ENCODE assay signal across 12 cellular contexts in the genomic region with DNA sequence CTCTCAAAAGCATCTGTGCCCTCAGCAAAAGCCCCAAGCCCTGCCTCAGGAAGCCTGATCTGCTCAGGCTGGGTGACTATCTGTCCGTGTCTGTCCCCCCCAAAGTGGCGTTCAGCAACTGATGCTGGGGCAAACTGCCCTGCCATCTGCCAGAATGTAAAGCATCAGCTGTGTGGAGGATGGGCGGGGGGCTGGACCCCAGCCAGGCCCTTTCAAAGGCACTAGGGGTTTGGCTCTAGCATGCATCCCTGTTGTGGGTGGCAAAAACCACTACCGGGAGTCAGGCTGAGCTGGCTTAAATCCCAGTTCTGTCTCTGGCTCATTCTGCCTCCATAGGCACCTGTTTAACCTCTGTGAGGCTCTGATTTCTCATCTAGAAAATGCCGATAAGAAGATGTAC. TPM values are rescaled to one million over a fixed set of nuclear protein-coding genes. Genes with fewer than 3 reads are reported as not detected.
DNase-seq lines count a peak whose midpoint lies in the region; ATAC-seq and TF ChIP-seq lines count a peak whose summit lies in the region.
"Had no signal": no experiment of that assay in that cellular context is flagged by ENCODE, and none has a peak within 500 bp of the region (broad histone marks: within the 10 kb centered on the region; RNA-seq: fewer than 3 reads in every experiment).

No MANE protein-coding gene starts in this region.

- H3K4me3 Mint-ChIP-seq in Calu3 (ENCODE audit: low read depth, unreplicated experiment) (no peak overlapping the region), WTC11 (no peak overlapping the region)
- H3K4me3 Mint-ChIP-seq: stimulated activated memory B cell treated with anti-CD40 and anti-IgM and Interleukin-4, amounts not matched to agents 10 μg/mL and 1 μg/mL and 100 μg/mL, for 72 hours had no signal

- H3K9me3 ChIP-seq in esophagus muscularis mucosa = no peaks in the 10 kb centered on the region

- no peaks in the 10 kb centered on the region for H3K27me3 ChIP-seq in esophagus muscularis mucosa

- TF ChIP-seq POLR2A in esophagus muscularis mucosa (IDR thresholded peaks at IDR 0.05; ENCODE audit: low read depth) = no peak

- H3K4me1 Mint-ChIP-seq in Calu3 (ENCODE audit: low read depth, unreplicated experiment) (peaks cover 8% of the 10 kb centered on the region), WTC11 (no peaks in the 10 kb centered on the region)
- H3K4me1 Mint-ChIP-seq: stimulated activated memory B cell treated with anti-CD40 and anti-IgM and Interleukin-4, amounts not matched to agents 10 μg/mL and 1 μg/mL and 100 μg/mL, for 72 hours had no signal

- ATAC-seq in WTC11 (no peak), HG02870 (IDR thresholded peaks at IDR 0.05; ENCODE audit: unreplicated experiment) (no peak)
- ATAC-seq: stimulated activated memory B cell treated with anti-CD40 and anti-IgM and Interleukin-4, amounts not matched to agents 10 μg/mL and 1 μg/mL and 100 μg/mL, for 72 hours had no signal

- intact Hi-C loops in Calu3 (cut with micrococcal nuclease; ENCODE audit: unreplicated experiment) (no loop called here), esophagus muscularis mucosa (cut with DNase I) (no loop called here)

- H3K36me3 Mint-ChIP-seq in Calu3 (ENCODE audit: insufficient read depth, unreplicated experiment) (no peaks in the 10 kb centered on the region), WTC11 (no peaks in the 10 kb centered on the region)
- H3K36me3 Mint-ChIP-seq: stimulated activated memory B cell treated with anti-CD40 and anti-IgM and Interleukin-4, amounts not matched to agents 10 μg/mL and 1 μg/mL and 100 μg/mL, for 72 hours had no signal

- no peak overlapping the region for H3K27ac ChIP-seq in esophagus muscularis mucosa (replicated peaks in 1 of 4)
- H3K27ac ChIP-seq: KMS-11 had no signal

- no peaks in the 10 kb centered on the region for H3K36me3 ChIP-seq in esophagus muscularis mucosa

- DNase-seq in Calu3 (peak; percentile 11), HT1080 (ENCODE audit: low read depth) (peak; percentile 59), WTC11 (ENCODE audit: low spot score) (peak; percentile 11), islet precursor cell (peak; percentile 52), dermis blood vessel endothelial cell (no peak), OCI-M2 (lab: John Stamatoyannopoulos, UW; ENCODE audit: unreplicated experiment) (no peak), esophagus muscularis mucosa (ENCODE audit: extremely low spot score) (no peak)

- WGBS in esophagus muscularis mucosa = 61% methylated on average over 5 of the region's 5 CpGs

- BruUV-seq in Calu3 (replicated peaks; lab: Mats Ljungman, UMichigan) = no TSS peak

- TF ChIP-seq EP300 in esophagus muscularis mucosa (IDR thresholded peaks at IDR 0.05) = no peak

- CTCF ChIA-PET in Calu3 (lab: Charles Lee) (interaction anchor here (0.5 kb wide), 1 partner anchor 198 kb away, joined by 4 read pairs; no protein-coding TSS in a partner anchor), WTC11 (lab: Charles Lee) (interaction anchor here (2.4 kb wide), 1 partner anchor 24 kb away, joined by 7 read pairs; no protein-coding TSS in a partner anchor)

- H3K27me3 Mint-ChIP-seq in Calu3 (ENCODE audit: unreplicated experiment) (no peaks in the 10 kb centered on the region), WTC11 (ENCODE audit: low read depth) (no peaks in the 10 kb centered on the region)
- H3K27me3 Mint-ChIP-seq: stimulated activated memory B cell treated with anti-CD40 and anti-IgM and Interleukin-4, amounts not matched to agents 10 μg/mL and 1 μg/mL and 100 μg/mL, for 72 hours had no signal

- H3K9me3 Mint-ChIP-seq in Calu3 (ENCODE audit: low read depth, unreplicated experiment) = no peaks in the 10 kb centered on the region
- H3K9me3 Mint-ChIP-seq in WTC11 = no peaks in the 10 kb centered on the region
- H3K9me3 Mint-ChIP-seq: stimulated activated memory B cell treated with anti-CD40 and anti-IgM and Interleukin-4, amounts not matched to agents 10 μg/mL and 1 μg/mL and 100 μg/mL, for 72 hours had no signal

- H3K4me1 ChIP-seq in esophagus muscularis mucosa = peaks cover 6 to 27% (median 24%) of the 10 kb centered on the region in 4 donors

- H3K4me3 ChIP-seq in esophagus muscularis mucosa = no peak overlapping the region

- TF ChIP-seq CTCF in Calu3 (IDR thresholded peaks at IDR 0.05; ENCODE audit: unreplicated experiment) = no peak
- no peak for TF ChIP-seq CTCF in WTC11 (IDR thresholded peaks at IDR 0.05)
- TF ChIP-seq CTCF in esophagus muscularis mucosa (IDR thresholded peaks at IDR 0.05) = no peak

- POLR2A ChIA-PET in WTC11 (lab: Charles Lee) = no interaction called here

- no peak overlapping the region for H3K27ac Mint-ChIP-seq in Calu3 (ENCODE audit: unreplicated experiment)
- H3K27ac Mint-ChIP-seq in WTC11 = no peak overlapping the region
- H3K27ac Mint-ChIP-seq: stimulated activated memory B cell treated with anti-CD40 and anti-IgM and Interleukin-4, amounts not matched to agents 10 μg/mL and 1 μg/mL and 100 μg/mL, for 72 hours had no signal

TF ChIP-seq in WTC11, 78 proteins besides CTCF, POLR2A, EP300 and RAD21:
- TF ChIP-seq CREB1 (CRISPR knock-in tag; IDR thresholded peaks at IDR 0.05) (no peak), ZNF423 (CRISPR knock-in tag; IDR thresholded peaks at IDR 0.05) (no peak), NR1H2 (CRISPR knock-in tag; IDR thresholded peaks at IDR 0.05) (no peak), ZBTB21 (CRISPR knock-in tag; IDR thresholded peaks at IDR 0.05; ENCODE audit: borderline replicate concordance) (no peak), CREM (CRISPR knock-in tag; IDR thresholded peaks at IDR 0.05) (no peak), RELA (CRISPR knock-in tag; IDR thresholded peaks at IDR 0.05; ENCODE audit: borderline replicate concordance) (no peak), PRRX2 (CRISPR knock-in tag; IDR thresholded peaks at IDR 0.05) (no peak)
- TF ChIP-seq, protein P1, sequence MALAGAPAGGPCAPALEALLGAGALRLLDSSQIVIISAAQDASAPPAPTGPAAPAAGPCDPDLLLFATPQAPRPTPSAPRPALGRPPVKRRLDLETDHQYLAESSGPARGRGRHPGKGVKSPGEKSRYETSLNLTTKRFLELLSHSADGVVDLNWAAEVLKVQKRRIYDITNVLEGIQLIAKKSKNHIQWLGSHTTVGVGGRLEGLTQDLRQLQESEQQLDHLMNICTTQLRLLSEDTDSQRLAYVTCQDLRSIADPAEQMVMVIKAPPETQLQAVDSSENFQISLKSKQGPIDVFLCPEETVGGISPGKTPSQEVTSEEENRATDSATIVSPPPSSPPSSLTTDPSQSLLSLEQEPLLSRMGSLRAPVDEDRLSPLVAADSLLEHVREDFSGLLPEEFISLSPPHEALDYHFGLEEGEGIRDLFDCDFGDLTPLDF (CRISPR knock-in tag; IDR thresholded peaks at IDR 0.05) = no peak

RNA-seq across cellular contexts. Expression of a gene that starts 35.5 kb away (rescaled TPM):
- 9.5 and 12.8 TPM in 2 replicates for total RNA-seq in Calu3 (2022)
- total RNA-seq in HT1080 (2014; rRNA removed; shearing (Covaris generic)) = not detected in 2 replicates
- not detected in 2 replicates for polyA plus RNA-seq in HT1080 (2015; cell fraction: cytosol; rRNA removed)
- polyA plus RNA-seq in HT1080 (2015; cell fraction: nucleus; rRNA removed) = not detected in 2 replicates
- total RNA-seq in WTC11 (2021) = 17.5 to 22.5 TPM (median 20.9 TPM) in 3 replicates
- 0.09 and 0.17 TPM in 2 replicates for total RNA-seq in dermis blood vessel endothelial cell
- 1 to 10 TPM in 2 of 4 donors, not detected in 2; 1.3 to 2.2 TPM for total RNA-seq in esophagus muscularis mucosa

RNA-seq across cellular contexts. Expression of a gene that starts 55.2 kb away (rescaled TPM):
- total RNA-seq in Calu3 (2022) (not detected in 2 replicates), WTC11 (2021) (0.14 TPM in 1 of 3 replicates, not detected in the others), dermis blood vessel endothelial cell (not detected in 2 replicates), esophagus muscularis mucosa (not detected)
- total RNA-seq in HT1080 (2014; rRNA removed; shearing (Covaris generic)) = 0.07 TPM in 1 of 2 replicates, not detected in the other
- polyA plus RNA-seq in HT1080 (2015; cell fraction: cytosol; rRNA removed) = 0.13 and 0.38 TPM in 2 replicates
- polyA plus RNA-seq in HT1080 (2015; cell fraction: nucleus; rRNA removed) = 0.24 and 0.82 TPM in 2 replicates
- total RNA-seq: liver, skeletal muscle tissue had no signal
- polyA plus RNA-seq: liver had no signal

RNA-seq across cellular contexts. Expression of a gene that starts 58.0 kb away (rescaled TPM):
- total RNA-seq in Calu3 (2022) (1.5 and 2.2 TPM in 2 replicates), WTC11 (2021) (1.2 to 1.6 TPM (median 1.5 TPM) in 3 replicates), dermis blood vessel endothelial cell (0.51 and 1.5 TPM in 2 replicates), esophagus muscularis mucosa (1 to 10 TPM; 2.1 to 7.4 (median 5.4) TPM)
- 0.07 and 0.08 TPM in 2 replicates for total RNA-seq in HT1080 (2014; rRNA removed; shearing (Covaris generic))
- 0.27 and 0.30 TPM in 2 replicates for polyA plus RNA-seq in HT1080 (2015; cell fraction: cytosol; rRNA removed)
- polyA plus RNA-seq in HT1080 (2015; cell fraction: nucleus; rRNA removed) = 0.22 and 0.51 TPM in 2 replicates

Comparison
In these comparisons a context has a peak if more than half of its experiments do, and no peak if none do; other contexts are left out.
1. DNase-seq: peak in Calu3 (single experiment), HT1080 (single experiment), WTC11 (single experiment) and islet precursor cell (single experiment); none in dermis blood vessel endothelial cell (single experiment), OCI-M2 (single experiment) and esophagus muscularis mucosa (single experiment).